1 cellular context compared by ENCODE assay signal in the genomic region with DNA sequence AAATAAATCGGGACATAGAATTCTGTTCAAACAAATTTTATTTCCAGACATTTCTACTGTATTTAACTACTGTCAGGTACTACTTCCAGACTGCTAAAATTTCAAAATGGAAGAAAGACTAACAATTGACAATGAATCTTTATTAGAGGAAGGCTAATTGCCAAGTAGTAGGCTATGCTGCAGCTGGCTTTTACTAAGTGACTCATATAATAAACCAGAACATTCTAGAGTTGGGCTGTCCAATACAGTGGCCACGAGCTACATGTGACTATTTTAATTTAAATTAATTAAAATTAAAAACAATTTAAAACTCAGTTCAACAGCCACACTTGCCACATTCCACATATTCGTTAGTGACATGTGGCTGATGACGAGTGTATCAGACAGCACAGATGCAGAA.
TF ChIP-seq lines count a peak whose summit lies in the region.

No MANE protein-coding gene starts in this region.

TF ChIP-seq in GM23338, 12 proteins besides CTCF, POLR2A, EP300 and RAD21 (continued from another document):
- TF ChIP-seq ZNF462 (CRISPR knock-in tag; IDR thresholded peaks at IDR 0.05): no peak
- no peak for TF ChIP-seq NANOG (IDR thresholded peaks at IDR 0.05; ENCODE audit: borderline replicate concordance)
- no peak for TF ChIP-seq POLR2AphosphoS5 (IDR thresholded peaks at IDR 0.05; ENCODE audit: low read depth)
